ENCODE assay signal across 11 cellular contexts in the genomic region with DNA sequence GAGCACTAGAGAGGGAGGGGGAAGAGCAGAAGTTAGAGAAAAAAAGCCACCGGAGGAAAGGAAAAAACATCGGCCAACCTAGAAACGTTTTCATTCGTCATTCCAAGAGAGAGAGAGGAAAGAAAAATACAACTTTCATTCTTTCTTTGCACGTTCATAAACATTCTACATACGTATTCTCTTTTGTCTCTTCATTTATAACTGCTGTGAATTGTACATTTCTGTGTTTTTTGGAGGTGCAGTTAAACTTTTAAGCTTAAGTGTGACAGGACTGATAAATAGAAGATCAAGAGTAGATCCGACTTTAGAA. TPM values are rescaled to one million over a fixed set of nuclear protein-coding genes. Genes with fewer than 3 reads are reported as not detected.
DNase-seq lines count a peak whose midpoint lies in the region; TF ChIP-seq lines count a peak whose summit lies in the region.
"Had no signal": no experiment of that assay in that cellular context is flagged by ENCODE, and none has a peak within 500 bp of the region (broad histone marks: within the 10 kb centered on the region; RNA-seq: fewer than 3 reads in every experiment).

No MANE protein-coding gene starts in this region.

- H3K9me3 ChIP-seq in duodenal mucosa (ENCODE audit: control insufficient read depth in 1 of 2, low read length in 2 of 2) (no peaks in the 10 kb centered on the region), mesodermal cell (ENCODE audit: control insufficient read depth, low read length) (no peaks in the 10 kb centered on the region), tibial nerve (no peaks in the 10 kb centered on the region)
- no peaks in the 10 kb centered on the region for H3K9me3 ChIP-seq in CD8-positive, alpha-beta memory T cell (ENCODE audit: low read length)

- peaks cover 8% of the 10 kb centered on the region for H3K4me1 Mint-ChIP-seq in activated naive CD8-positive, alpha-beta T cell (ENCODE audit: low read depth)
- H3K4me1 Mint-ChIP-seq in activated naive CD8-positive, alpha-beta T cell treated with anti-CD3 and anti-CD28 coated beads for 36 hours, result peaks cover 4% of the 10 kb centered on the region
- H3K4me1 Mint-ChIP-seq in CD8-positive, alpha-beta memory T cell, result peaks cover 0 to 5% (median 5%) of the 10 kb centered on the region in 3 donors

- H3K27ac Mint-ChIP-seq in activated naive CD8-positive, alpha-beta T cell, result no peak overlapping the region
- no peak overlapping the region for H3K27ac Mint-ChIP-seq in activated naive CD8-positive, alpha-beta T cell treated with anti-CD3 and anti-CD28 coated beads for 36 hours
- H3K27ac Mint-ChIP-seq in CD8-positive, alpha-beta memory T cell, result no peak overlapping the region
- H3K27ac Mint-ChIP-seq: memory B cell had no signal

- peaks cover 31% of the 10 kb centered on the region for H3K27me3 Mint-ChIP-seq in activated naive CD8-positive, alpha-beta T cell
- peaks cover 61% of the 10 kb centered on the region for H3K27me3 Mint-ChIP-seq in activated naive CD8-positive, alpha-beta T cell treated with anti-CD3 and anti-CD28 coated beads for 36 hours
- H3K27me3 Mint-ChIP-seq in CD8-positive, alpha-beta memory T cell, result peaks cover 29 to 64% of the 10 kb centered on the region in 2 donors

- no peak for TF ChIP-seq EP300 in tibial nerve (IDR thresholded peaks at IDR 0.05)

- TF ChIP-seq CTCF in tibial nerve (IDR thresholded peaks at IDR 0.05), result no peak

- H3K4me1 ChIP-seq in duodenal mucosa (ENCODE audit: control insufficient read depth in 1 of 2, insufficient read depth in 2 of 2, low read length in 2 of 2) (peaks cover 0 to 3% of the 10 kb centered on the region in 2 donors), mesodermal cell (ENCODE audit: control insufficient read depth, insufficient read depth, low read length, poor library complexity, severe bottlenecking) (peaks cover 39% of the 10 kb centered on the region), tibial nerve (peaks cover 0 to 29% (median 1%) of the 10 kb centered on the region in 4 donors)
- H3K4me1 ChIP-seq in CD8-positive, alpha-beta memory T cell (ENCODE audit: insufficient read depth, low read length), result no peaks in the 10 kb centered on the region

- peak overlapping the region; percentile 41 for H3K4me3 Mint-ChIP-seq in activated naive CD8-positive, alpha-beta T cell
- no peak overlapping the region for H3K4me3 Mint-ChIP-seq in activated naive CD8-positive, alpha-beta T cell treated with anti-CD3 and anti-CD28 coated beads for 36 hours
- H3K4me3 Mint-ChIP-seq in CD8-positive, alpha-beta memory T cell, result peak overlapping the region in 1 of 7 donors; percentile 9
- H3K4me3 Mint-ChIP-seq: memory B cell had no signal

- peak overlapping the region; percentile 73 to 81 for H3K9ac ChIP-seq in duodenal mucosa (ENCODE audit: low read depth in 1 of 2, low read length in 2 of 2)

- H3K27ac ChIP-seq in duodenal mucosa (ENCODE audit: low read depth, low read length) (peak overlapping the region; percentile 48), mesodermal cell (ENCODE audit: low read depth, low read length, severe bottlenecking) (peak overlapping the region; percentile 90), tibial nerve (peak overlapping the region; percentile 86 to 97 (median 95))
- no peak overlapping the region for H3K27ac ChIP-seq in CD8-positive, alpha-beta memory T cell (ENCODE audit: low read depth, low read length)

- no peak for DNase-seq in activated naive CD8-positive, alpha-beta T cell treated with anti-CD3 and anti-CD28 coated beads for 36 hours
- DNase-seq in tibial nerve (ENCODE audit: low spot score in 2 of 2), result no peak
- no peak for DNase-seq in NOMO-1 treated with DMSO at 0.1 percent for 48 hours (lab: John Stamatoyannopoulos, UW; ENCODE audit: unreplicated experiment)
- DNase-seq in CD8-positive, alpha-beta memory T cell, result no peak
- DNase-seq in C1 segment of cervical spinal cord (lab: John Stamatoyannopoulos, UW), result no peak
- DNase-seq: stimulated activated CD8-positive, alpha-beta memory T cell treated with anti-CD3 and anti-CD28 coated beads, Interleukin-4, amount 100 ng/mL, for 48 hours; T1000 had no signal

- POLR2A ChIA-PET in CD8-positive, alpha-beta memory T cell (lab: Charles Lee), result no interaction called here

- H3K9me3 Mint-ChIP-seq in activated naive CD8-positive, alpha-beta T cell (ENCODE audit: low read depth), result no peaks in the 10 kb centered on the region
- no peaks in the 10 kb centered on the region for H3K9me3 Mint-ChIP-seq in activated naive CD8-positive, alpha-beta T cell treated with anti-CD3 and anti-CD28 coated beads for 36 hours
- H3K9me3 Mint-ChIP-seq in CD8-positive, alpha-beta memory T cell, result peaks cover 0 to 14% (median 4%) of the 10 kb centered on the region in 5 donors

- H3K27me3 ChIP-seq in duodenal mucosa (ENCODE audit: control insufficient read depth in 1 of 2, insufficient read depth in 2 of 2, low read length in 2 of 2), result peaks cover 0 to 9% of the 10 kb centered on the region in 2 donors
- peaks cover 0 to 7% of the 10 kb centered on the region in 2 donors for H3K27me3 ChIP-seq in tibial nerve
- H3K27me3 ChIP-seq in CD8-positive, alpha-beta memory T cell (ENCODE audit: insufficient read depth, low read length, poor library complexity, severe bottlenecking), result peaks cover 3% of the 10 kb centered on the region

- CTCF ChIA-PET in CD8-positive, alpha-beta memory T cell (lab: Charles Lee), result no interaction called here

- 0% methylated on average over 1 of the region's 7 CpGs; no CpG with 5 or more reads in 1 of the 2 experiments for WGBS in mesodermal cell (ENCODE audit: insufficient coverage in 2 of 2), 2 experiments
- WGBS in tibial nerve, 2 donors, result 8% methylated on average over 7 of the region's 7 CpGs

- TF ChIP-seq POLR2A in tibial nerve (IDR thresholded peaks at IDR 0.05), result no peak

- H3K36me3 Mint-ChIP-seq in activated naive CD8-positive, alpha-beta T cell, result no peaks in the 10 kb centered on the region
- no peaks in the 10 kb centered on the region for H3K36me3 Mint-ChIP-seq in activated naive CD8-positive, alpha-beta T cell treated with anti-CD3 and anti-CD28 coated beads for 36 hours
- H3K36me3 Mint-ChIP-seq in CD8-positive, alpha-beta memory T cell, result peaks cover 0 to 5% (median 0%) of the 10 kb centered on the region in 3 donors

- H3K36me3 ChIP-seq in duodenal mucosa (ENCODE audit: control insufficient read depth in 1 of 2, insufficient read depth in 2 of 2, low read length in 2 of 2) (no peaks in the 10 kb centered on the region), mesodermal cell (ENCODE audit: control insufficient read depth, insufficient read depth, low read length) (no peaks in the 10 kb centered on the region), tibial nerve (no peaks in the 10 kb centered on the region)
- no peaks in the 10 kb centered on the region for H3K36me3 ChIP-seq in CD8-positive, alpha-beta memory T cell (ENCODE audit: insufficient read depth, low read length)

- H3K4me3 ChIP-seq in duodenal mucosa (ENCODE audit: low read depth in 1 of 2, low read length in 2 of 2) (peak overlapping the region; percentile 77 to 86), mesodermal cell (ENCODE audit: extremely low read depth, insufficient read depth, low read length, poor library complexity, severe bottlenecking) (peak overlapping the region; percentile 85), tibial nerve (peak overlapping the region; percentile 54 to 89 (median 74))
- no peak overlapping the region for H3K4me3 ChIP-seq in CD8-positive, alpha-beta memory T cell (ENCODE audit: low read length)

RNA-seq across cellular contexts. Expression of a gene that starts 2.0 kb away (rescaled TPM):
- not detected for total RNA-seq in activated naive CD8-positive, alpha-beta T cell treated with anti-CD3 and anti-CD28 coated beads for 36 hours
- polyA plus RNA-seq in mesodermal cell (2013, experiment 1 of 2), result 46.9 TPM
- polyA plus RNA-seq in mesodermal cell (2013, experiment 2 of 2), result 38.6 TPM
- 10 to 100 TPM; 27.0 to 69.0 (median 33.3) TPM for total RNA-seq in tibial nerve
- not detected for total RNA-seq in CD8-positive, alpha-beta memory T cell
- not detected for polyA plus RNA-seq in CD8-positive, alpha-beta memory T cell

Comparison
In these comparisons a context has a peak if more than half of its experiments do, and no peak if none do; other contexts are left out.
1. RNA of a gene that starts 2.0 kb away (total RNA-seq): 27.0 to 69.0 TPM in tibial nerve; not detected in activated naive CD8-positive, alpha-beta T cell treated with anti-CD3 and anti-CD28 coated beads for 36 hours and not detected in CD8-positive, alpha-beta memory T cell; every median in the first group is over 10 times any median in the second.